11 cellular contexts compared by ENCODE assay signal in genomic region chr1:220368352-220369265, GRCh38.
DNase-seq lines count a peak whose midpoint lies in the region; ATAC-seq, FAIRE-seq and TF ChIP-seq lines count a peak whose summit lies in the region.
"Had no signal": no experiment of that assay in that cellular context is flagged by ENCODE, and none has a peak within 500 bp of the region (broad histone marks: within the 10 kb centered on the region; RNA-seq: fewer than 3 reads in every experiment).

No MANE protein-coding gene starts in this region.

- H3K4me1 ChIP-seq in keratinocyte (ENCODE audit: control insufficient read depth, extremely low read depth, insufficient read depth, low read length) = peaks cover 18% of the 10 kb centered on the region

- H3K27me3 Mint-ChIP-seq in brain = no peaks in the 10 kb centered on the region

- dilution Hi-C loops in keratinocyte (cut with MboI; ENCODE audit: extremely low pct_ligation_motif_present, low sequenced_read_pairs) = no loop called here

- peaks cover 2% of the 10 kb centered on the region for H4K20me1 ChIP-seq in keratinocyte (ENCODE audit: control insufficient read depth, extremely low read depth, insufficient read depth, low read length)

- no peaks in the 10 kb centered on the region for H3K36me3 Mint-ChIP-seq in brain

- H3K36me3 ChIP-seq in keratinocyte (ENCODE audit: control insufficient read depth in 2 of 2, extremely low read depth in 1 of 2, insufficient read depth in 2 of 2, low read length in 2 of 2) = no peaks in the 10 kb centered on the region

- no peak overlapping the region for H3K4me3 ChIP-seq in keratinocyte (ENCODE audit: control insufficient read depth in 2 of 3, extremely low read depth in 1 of 3, insufficient read depth in 2 of 3, low read depth in 1 of 3, low read length in 3 of 3)

- H3K4me3 Mint-ChIP-seq in brain = no peak overlapping the region

- peak; percentile 13 for FAIRE-seq in keratinocyte (lab: Jason Lieb, UNC)
- FAIRE-seq: kidney, TTC549 had no signal

- H3K27me3 ChIP-seq in keratinocyte (ENCODE audit: control insufficient read depth, extremely low read depth, insufficient read depth, low read length) = no peaks in the 10 kb centered on the region

- peaks cover 0 to 10% (median 0%) of the 10 kb centered on the region in 5 experiments for H3K9me3 Mint-ChIP-seq in brain

- peaks cover 31% of the 10 kb centered on the region for H3K4me1 Mint-ChIP-seq in brain

- H3K9me1 ChIP-seq in keratinocyte (ENCODE audit: control insufficient read depth, extremely low read depth, insufficient read depth, low read length) = peaks cover 2% of the 10 kb centered on the region

- DNase-seq in EH (ENCODE audit: low read depth) (peak; percentile 75), keratinocyte (ENCODE audit: low read depth, low spot score) (no peak), hippocampal formation (lab: John Stamatoyannopoulos, UW) (no peak), activated gamma-delta T cell treated with Interleukin-2 at 50 U/mL for 16 hours (no peak)
- DNase-seq: kidney, NCI-H146 had no signal

- H3K79me2 ChIP-seq in keratinocyte (ENCODE audit: control insufficient read depth, insufficient read depth, low read length) = no peaks in the 10 kb centered on the region

- TF ChIP-seq CTCF in brain (conservative IDR thresholded peaks at IDR 0.05) (no peak), keratinocyte (optimal IDR thresholded peaks at IDR 0.05 in 1 of 3, IDR thresholded peaks at IDR 0.05 in 1 of 3, conservative IDR thresholded peaks at IDR 0.05 in 1 of 3; ENCODE audit: extremely low read depth in 1 of 3, insufficient read depth in 2 of 3, low read length in 3 of 3) (no peak)

- no peak overlapping the region for H3K9ac ChIP-seq in keratinocyte (ENCODE audit: control insufficient read depth, extremely low read depth, insufficient read depth, low read length)

- H3K9me3 ChIP-seq in keratinocyte (ENCODE audit: control insufficient read depth, low read depth, low read length) = no peaks in the 10 kb centered on the region

- no peak overlapping the region for H3K27ac ChIP-seq in keratinocyte (ENCODE audit: control insufficient read depth, insufficient read depth, low read length)

- H3K27ac Mint-ChIP-seq in brain = peak overlapping the region in 4 of 5 experiments; percentile 2 to 81 (median 34)

- peak; percentile 71 for ATAC-seq in HG02885 (IDR thresholded peaks at IDR 0.05; ENCODE audit: poor library complexity, unreplicated experiment)
- no peak for ATAC-seq in GM21619 (IDR thresholded peaks at IDR 0.05; ENCODE audit: unreplicated experiment)
- ATAC-seq in HG03521 (IDR thresholded peaks at IDR 0.05; ENCODE audit: unreplicated experiment) = no peak

- H2AFZ ChIP-seq in keratinocyte (ENCODE audit: control insufficient read depth, low read length) = no peak overlapping the region

- H3K4me2 ChIP-seq in keratinocyte (ENCODE audit: control insufficient read depth, extremely low read depth, insufficient read depth, low read depth, low read length) = no peak overlapping the region
